In the genomic region with DNA sequence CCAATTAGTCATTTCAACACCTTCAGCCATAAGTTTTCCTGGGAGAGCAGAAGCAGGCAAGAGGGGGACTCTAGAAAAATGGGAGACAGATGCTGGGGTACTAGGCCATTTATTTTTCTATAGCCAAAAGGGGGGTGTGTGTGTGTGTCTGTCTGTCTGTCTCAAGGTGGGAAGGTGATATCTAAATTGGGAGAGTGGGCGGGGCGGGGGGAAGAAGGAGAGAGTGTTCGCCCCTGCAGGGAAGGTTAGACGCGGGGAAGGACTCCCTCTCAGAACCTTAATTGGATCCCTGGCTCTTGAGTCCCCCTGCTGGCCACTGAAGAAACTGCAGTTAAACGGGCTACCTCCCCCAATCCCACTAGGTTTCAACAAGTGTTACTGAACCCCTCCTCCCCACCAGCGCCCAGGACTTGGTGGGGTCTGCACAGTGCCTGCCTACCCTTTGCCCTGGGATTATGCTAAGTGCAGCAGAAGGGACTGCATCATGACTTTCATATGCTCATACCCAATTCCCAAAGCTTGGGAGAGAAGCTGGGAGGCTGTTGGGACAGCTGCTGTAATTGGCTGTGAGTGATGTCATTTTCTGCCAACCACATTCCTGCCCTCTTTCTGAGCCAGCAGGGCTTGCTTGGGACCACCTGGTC, we compare ENCODE assay signal across 2 cellular contexts.
TF ChIP-seq lines count a peak whose summit lies in the region.

No MANE protein-coding gene starts in this region.

TF ChIP-seq in HEK293, 187 proteins besides CTCF, POLR2A, EP300 and RAD21 (continues in another document):
- TF ChIP-seq SP2 (tag by site-specific recombination; IDR thresholded peaks at IDR 0.05) (peak; percentile 26; the same call in 1 of the 2 replicates), ZNF202 (tag by site-specific recombination; IDR thresholded peaks at IDR 0.05; ENCODE audit: borderline replicate concordance) (no peak), ZNF350 (tag by site-specific recombination; IDR thresholded peaks at IDR 0.05) (no peak), ZNF629 (tag by site-specific recombination; IDR thresholded peaks at IDR 0.05) (0 out of 2 replicates have a peak, but pooled peaks have one; percentile 13), ZBTB17 (tag by site-specific recombination; IDR thresholded peaks at IDR 0.05) (peak; percentile 77), SALL2 (tag by site-specific recombination; IDR thresholded peaks at IDR 0.05; ENCODE audit: borderline replicate concordance) (no peak), ZNF404 (tag by site-specific recombination; IDR thresholded peaks at IDR 0.05) (no peak), TRIM28 (IDR thresholded peaks at IDR 0.05; ENCODE audit: borderline replicate concordance, low read length) (no peak), ZNF2 (tag by site-specific recombination; IDR thresholded peaks at IDR 0.05) (0 out of 2 replicates have a peak, but pooled peaks have one; percentile 47), ZBTB7A (tag by site-specific recombination; IDR thresholded peaks at IDR 0.05; ENCODE audit: low read depth) (no peak), ZNF624 (tag by site-specific recombination; IDR thresholded peaks at IDR 0.05) (no peak), RBAK (tag by site-specific recombination; IDR thresholded peaks at IDR 0.05) (no peak), ZNF621 (tag by site-specific recombination; IDR thresholded peaks at IDR 0.05) (no peak), ZNF677 (tag by site-specific recombination; IDR thresholded peaks at IDR 0.05) (no peak), SP3 (tag by site-specific recombination; IDR thresholded peaks at IDR 0.05) (no peak), ZFHX2 (tag by site-specific recombination; conservative IDR thresholded peaks at IDR 0.05) (peak; percentile 83), FEZF1 (tag by site-specific recombination; IDR thresholded peaks at IDR 0.05) (no peak), ZEB2 (tag by site-specific recombination; IDR thresholded peaks at IDR 0.05) (no peak), ZNF423 (tag by site-specific recombination; IDR thresholded peaks at IDR 0.05) (no peak), ZNF394 (tag by site-specific recombination; IDR thresholded peaks at IDR 0.05; ENCODE audit: borderline replicate concordance) (peak; percentile 54; the same call in 1 of the 2 replicates), ZNF133 (tag by site-specific recombination; IDR thresholded peaks at IDR 0.05) (no peak), KLF9 (tag by site-specific recombination; IDR thresholded peaks at IDR 0.05; ENCODE audit: low read depth) (peak; percentile 71), REPIN1 (tag by site-specific recombination; IDR thresholded peaks at IDR 0.05; ENCODE audit: low read depth) (no peak), ZSCAN30 (tag by site-specific recombination; IDR thresholded peaks at IDR 0.05) (peak; percentile 27; the same call in 1 of the 2 replicates)
- TF ChIP-seq, protein P1, sequence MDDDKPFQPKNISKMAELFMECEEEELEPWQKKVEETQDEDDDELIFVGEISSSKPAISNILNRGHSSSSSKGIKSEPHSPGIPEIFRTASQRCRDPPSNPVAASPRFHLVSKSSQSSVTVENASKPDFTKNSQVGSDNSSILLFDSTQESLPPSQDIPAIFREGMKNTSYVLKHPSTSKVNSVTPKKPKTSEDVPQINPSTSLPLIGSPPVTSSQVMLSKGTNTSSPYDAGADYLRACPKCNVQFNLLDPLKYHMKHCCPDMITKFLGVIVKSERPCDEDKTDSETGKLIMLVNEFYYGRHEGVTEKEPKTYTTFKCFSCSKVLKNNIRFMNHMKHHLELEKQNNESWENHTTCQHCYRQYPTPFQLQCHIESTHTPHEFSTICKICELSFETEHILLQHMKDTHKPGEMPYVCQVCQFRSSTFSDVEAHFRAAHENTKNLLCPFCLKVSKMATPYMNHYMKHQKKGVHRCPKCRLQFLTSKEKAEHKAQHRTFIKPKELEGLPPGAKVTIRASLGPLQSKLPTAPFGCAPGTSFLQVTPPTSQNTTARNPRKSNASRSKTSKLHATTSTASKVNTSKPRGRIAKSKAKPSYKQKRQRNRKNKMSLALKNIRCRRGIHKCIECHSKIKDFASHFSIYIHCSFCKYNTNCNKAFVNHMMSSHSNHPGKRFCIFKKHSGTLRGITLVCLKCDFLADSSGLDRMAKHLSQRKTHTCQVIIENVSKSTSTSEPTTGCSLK (tag by site-specific recombination; IDR thresholded peaks at IDR 0.05): no peak
- TF ChIP-seq, protein P2, sequence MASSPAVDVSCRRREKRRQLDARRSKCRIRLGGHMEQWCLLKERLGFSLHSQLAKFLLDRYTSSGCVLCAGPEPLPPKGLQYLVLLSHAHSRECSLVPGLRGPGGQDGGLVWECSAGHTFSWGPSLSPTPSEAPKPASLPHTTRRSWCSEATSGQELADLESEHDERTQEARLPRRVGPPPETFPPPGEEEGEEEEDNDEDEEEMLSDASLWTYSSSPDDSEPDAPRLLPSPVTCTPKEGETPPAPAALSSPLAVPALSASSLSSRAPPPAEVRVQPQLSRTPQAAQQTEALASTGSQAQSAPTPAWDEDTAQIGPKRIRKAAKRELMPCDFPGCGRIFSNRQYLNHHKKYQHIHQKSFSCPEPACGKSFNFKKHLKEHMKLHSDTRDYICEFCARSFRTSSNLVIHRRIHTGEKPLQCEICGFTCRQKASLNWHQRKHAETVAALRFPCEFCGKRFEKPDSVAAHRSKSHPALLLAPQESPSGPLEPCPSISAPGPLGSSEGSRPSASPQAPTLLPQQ (tag by site-specific recombination; IDR thresholded peaks at IDR 0.05): peak; percentile 38; the same call in 1 of the 2 replicates
- TF ChIP-seq, protein P3, sequence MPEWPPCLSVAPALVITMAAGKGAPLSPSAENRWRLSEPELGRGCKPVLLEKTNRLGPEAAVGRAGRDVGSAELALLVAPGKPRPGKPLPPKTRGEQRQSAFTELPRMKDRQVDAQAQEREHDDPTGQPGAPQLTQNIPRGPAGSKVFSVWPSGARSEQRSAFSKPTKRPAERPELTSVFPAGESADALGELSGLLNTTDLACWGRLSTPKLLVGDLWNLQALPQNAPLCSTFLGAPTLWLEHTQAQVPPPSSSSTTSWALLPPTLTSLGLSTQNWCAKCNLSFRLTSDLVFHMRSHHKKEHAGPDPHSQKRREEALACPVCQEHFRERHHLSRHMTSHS (tag by site-specific recombination; IDR thresholded peaks at IDR 0.05): no peak
- TF ChIP-seq, protein P4, sequence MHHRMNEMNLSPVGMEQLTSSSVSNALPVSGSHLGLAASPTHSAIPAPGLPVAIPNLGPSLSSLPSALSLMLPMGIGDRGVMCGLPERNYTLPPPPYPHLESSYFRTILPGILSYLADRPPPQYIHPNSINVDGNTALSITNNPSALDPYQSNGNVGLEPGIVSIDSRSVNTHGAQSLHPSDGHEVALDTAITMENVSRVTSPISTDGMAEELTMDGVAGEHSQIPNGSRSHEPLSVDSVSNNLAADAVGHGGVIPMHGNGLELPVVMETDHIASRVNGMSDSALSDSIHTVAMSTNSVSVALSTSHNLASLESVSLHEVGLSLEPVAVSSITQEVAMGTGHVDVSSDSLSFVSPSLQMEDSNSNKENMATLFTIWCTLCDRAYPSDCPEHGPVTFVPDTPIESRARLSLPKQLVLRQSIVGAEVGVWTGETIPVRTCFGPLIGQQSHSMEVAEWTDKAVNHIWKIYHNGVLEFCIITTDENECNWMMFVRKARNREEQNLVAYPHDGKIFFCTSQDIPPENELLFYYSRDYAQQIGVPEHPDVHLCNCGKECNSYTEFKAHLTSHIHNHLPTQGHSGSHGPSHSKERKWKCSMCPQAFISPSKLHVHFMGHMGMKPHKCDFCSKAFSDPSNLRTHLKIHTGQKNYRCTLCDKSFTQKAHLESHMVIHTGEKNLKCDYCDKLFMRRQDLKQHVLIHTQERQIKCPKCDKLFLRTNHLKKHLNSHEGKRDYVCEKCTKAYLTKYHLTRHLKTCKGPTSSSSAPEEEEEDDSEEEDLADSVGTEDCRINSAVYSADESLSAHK (tag by site-specific recombination; IDR thresholded peaks at IDR 0.05): no peak

TF ChIP-seq in endothelial cell of umbilical vein, 7 proteins besides CTCF, POLR2A, EP300 and RAD21:
- no peak for TF ChIP-seq EZH2 (IDR thresholded peaks at IDR 0.05; ENCODE audit: borderline replicate concordance, low read depth, low read length, severe bottlenecking)
- no peak for TF ChIP-seq GATA2 (IDR thresholded peaks at IDR 0.05; ENCODE audit: insufficient read depth, insufficient read length, low read depth, low read length)
- TF ChIP-seq FOS (IDR thresholded peaks at IDR 0.05; ENCODE audit: borderline replicate concordance, insufficient read depth, low read length): no peak
- TF ChIP-seq JUN (IDR thresholded peaks at IDR 0.05; ENCODE audit: borderline replicate concordance, insufficient read depth, insufficient read length, low read depth): no peak
- TF ChIP-seq MYC (IDR thresholded peaks at IDR 0.05; ENCODE audit: low read depth, low read length): no peak
- TF ChIP-seq, protein P5, sequence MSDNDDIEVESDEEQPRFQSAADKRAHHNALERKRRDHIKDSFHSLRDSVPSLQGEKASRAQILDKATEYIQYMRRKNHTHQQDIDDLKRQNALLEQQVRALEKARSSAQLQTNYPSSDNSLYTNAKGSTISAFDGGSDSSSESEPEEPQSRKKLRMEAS (IDR thresholded peaks at IDR 0.05; ENCODE audit: insufficient read depth, insufficient read length): no peak
- TF ChIP-seq POLR2AphosphoS5 (IDR thresholded peaks at IDR 0.05; ENCODE audit: insufficient read depth, low read depth, low read length): no peak
